In the genomic region with DNA sequence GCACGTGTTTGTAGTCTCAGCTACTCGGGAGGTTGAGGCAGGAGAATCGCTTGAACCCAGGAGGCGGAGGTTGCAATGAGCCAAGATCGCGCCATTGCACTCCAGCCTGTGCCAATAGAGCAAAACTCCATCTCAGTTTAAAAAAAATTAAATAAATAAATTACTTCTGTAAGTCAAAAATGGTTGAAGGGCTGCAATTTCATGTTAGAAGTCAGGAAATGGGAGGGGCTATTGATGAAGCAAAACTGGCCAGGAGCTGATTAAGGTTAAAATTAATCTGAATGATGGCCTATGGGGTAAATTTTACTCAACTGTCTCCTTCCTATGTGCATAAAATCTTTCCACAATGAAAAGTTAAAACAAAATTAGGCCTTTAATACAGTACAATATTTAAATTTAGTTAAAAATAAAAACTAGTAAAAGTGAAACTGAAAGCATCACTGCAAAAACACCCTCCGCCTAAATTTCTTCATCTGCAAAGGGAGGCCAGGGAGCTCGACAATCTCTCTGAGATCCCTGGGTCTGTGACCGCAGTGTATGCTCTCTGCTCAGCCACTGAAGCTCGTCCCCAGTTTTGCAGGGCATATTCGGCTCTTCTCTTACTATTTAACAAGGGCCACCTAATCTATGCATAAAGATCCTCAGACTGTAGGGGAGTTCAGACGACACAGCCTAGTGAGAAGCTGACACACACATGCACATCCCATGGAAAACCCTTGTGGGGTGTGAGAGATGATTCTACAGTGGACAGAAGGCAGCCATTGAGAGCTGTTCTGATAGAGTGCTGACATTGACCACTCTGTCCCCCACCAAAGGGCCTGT, we compare ENCODE assay signal across 8 cellular contexts. TPM values are rescaled to one million over a fixed set of nuclear protein-coding genes. Genes with fewer than 3 reads are reported as not detected.
A peak's percentile ranks its signal among the peaks of the same experiment; 100 is the strongest.
DNase-seq lines count a peak whose midpoint lies in the region; ATAC-seq, FAIRE-seq and TF ChIP-seq lines count a peak whose summit lies in the region.

No MANE protein-coding gene starts in this region.

- peaks cover 70% of the 10 kb centered on the region for H3K4me1 ChIP-seq in CD4-positive, CD25-positive, alpha-beta regulatory T cell (ENCODE audit: control insufficient read depth, insufficient read depth, low read length, poor library complexity, severe bottlenecking)
- peaks cover 45% of the 10 kb centered on the region for H3K4me1 ChIP-seq in MM.1S (ENCODE audit: low read length)
- peaks cover 33% of the 10 kb centered on the region for H3K4me1 ChIP-seq in keratinocyte (ENCODE audit: control insufficient read depth, extremely low read depth, insufficient read depth, low read length)
- peaks cover 8 to 10% of the 10 kb centered on the region in 2 donors for H3K4me1 ChIP-seq in thoracic aorta (ENCODE audit: control insufficient read depth in 1 of 2, low read depth in 2 of 2)

- H2AFZ ChIP-seq in MM.1S (ENCODE audit: low read length) = no peak overlapping the region
- H2AFZ ChIP-seq in keratinocyte (ENCODE audit: control insufficient read depth, low read length) = peak overlapping the region; percentile 35

- H3K36me3 ChIP-seq in CD4-positive, CD25-positive, alpha-beta regulatory T cell (ENCODE audit: control insufficient read depth, insufficient read depth, low read length) = peaks cover 35% of the 10 kb centered on the region
- H3K36me3 ChIP-seq in MM.1S (replicated peaks; ENCODE audit: insufficient read depth, low read length) (peaks cover 24% of the 10 kb centered on the region), keratinocyte (ENCODE audit: control insufficient read depth in 2 of 2, extremely low read depth in 1 of 2, insufficient read depth in 2 of 2, low read length in 2 of 2) (peaks cover 2 to 6% of the 10 kb centered on the region in 2 experiments), thoracic aorta (peaks cover 18% of the 10 kb centered on the region)

- no peaks in the 10 kb centered on the region for H3K9me3 ChIP-seq in CD4-positive, CD25-positive, alpha-beta regulatory T cell (ENCODE audit: control insufficient read depth in 2 of 2, low read length in 2 of 2)
- H3K9me3 ChIP-seq in MM.1S (replicated peaks; ENCODE audit: insufficient read depth, low read length) = no peaks in the 10 kb centered on the region
- H3K9me3 ChIP-seq in keratinocyte (ENCODE audit: control insufficient read depth, low read depth, low read length) = no peaks in the 10 kb centered on the region
- H3K9me3 ChIP-seq in thoracic aorta = no peaks in the 10 kb centered on the region

- peak overlapping the region; percentile 93 for H3K27ac ChIP-seq in CD4-positive, CD25-positive, alpha-beta regulatory T cell (ENCODE audit: insufficient read depth, low read length, poor library complexity, severe bottlenecking)
- peak overlapping the region; percentile 96 for H3K27ac ChIP-seq in MM.1S (ENCODE audit: low read length)
- H3K27ac ChIP-seq in keratinocyte (ENCODE audit: control insufficient read depth, insufficient read depth, low read length) = peak overlapping the region; percentile 87
- H3K27ac ChIP-seq in thoracic aorta = peak overlapping the region; percentile 8 to 54

- H3K79me2 ChIP-seq in MM.1S (ENCODE audit: low read length) (peaks cover 65% of the 10 kb centered on the region), keratinocyte (ENCODE audit: control insufficient read depth, insufficient read depth, low read length) (peaks cover 7% of the 10 kb centered on the region)

- H3K4me3 ChIP-seq in CD4-positive, CD25-positive, alpha-beta regulatory T cell (ENCODE audit: low read depth, low read length) = peak overlapping the region; percentile 87
- H3K4me3 ChIP-seq in MM.1S (ENCODE audit: low read length) (peak overlapping the region; percentile 19; the same call in 1 of the 2 replicates), keratinocyte (ENCODE audit: control insufficient read depth in 2 of 3, extremely low read depth in 1 of 3, insufficient read depth in 2 of 3, low read depth in 1 of 3, low read length in 3 of 3) (peak overlapping the region in 2 of 3 experiments; percentile 68 to 76), thoracic aorta (peak overlapping the region; percentile 62)

- TF ChIP-seq CTCF in MM.1S (IDR thresholded peaks at IDR 0.05; ENCODE audit: low read length) (no peak), keratinocyte (optimal IDR thresholded peaks at IDR 0.05 in 1 of 3, IDR thresholded peaks at IDR 0.05 in 1 of 3, conservative IDR thresholded peaks at IDR 0.05 in 1 of 3; ENCODE audit: extremely low read depth in 1 of 3, insufficient read depth in 2 of 3, low read length in 3 of 3) (no peak), thoracic aorta (IDR thresholded peaks at IDR 0.05) (no peak)

- no peaks in the 10 kb centered on the region for H3K27me3 ChIP-seq in CD4-positive, CD25-positive, alpha-beta regulatory T cell (ENCODE audit: control insufficient read depth, insufficient read depth, low read length)
- H3K27me3 ChIP-seq in MM.1S (replicated peaks; ENCODE audit: insufficient read depth, low read length) (no peaks in the 10 kb centered on the region), keratinocyte (ENCODE audit: control insufficient read depth, extremely low read depth, insufficient read depth, low read length) (no peaks in the 10 kb centered on the region), thoracic aorta (replicated peaks; ENCODE audit: insufficient read depth) (no peaks in the 10 kb centered on the region)

- peak overlapping the region; percentile 83 to 89 (median 85) for H3K4me3 Mint-ChIP-seq in CD4-positive, CD25-positive, alpha-beta regulatory T cell
- H3K4me3 Mint-ChIP-seq in activated T-helper 1 cell treated with anti-CD3 and anti-CD28 coated beads, Interleukin-12 subunit alpha, Interleukin-12 subunit beta, Interleukin-2, Interleukin-4 antibody, amounts not matched to agents 30 ng/mL and 10 ng/mL and 1 ng/mL, durations not matched to agents 14 hours and 24 hours and 36 hours = peak overlapping the region; percentile 78

- H3K36me3 Mint-ChIP-seq in CD4-positive, CD25-positive, alpha-beta regulatory T cell = peaks cover 49% of the 10 kb centered on the region
- peaks cover 52% of the 10 kb centered on the region for H3K36me3 Mint-ChIP-seq in activated T-helper 1 cell treated with anti-CD3 and anti-CD28 coated beads, Interleukin-12 subunit alpha, Interleukin-12 subunit beta, Interleukin-2, Interleukin-4 antibody, amounts not matched to agents 30 ng/mL and 10 ng/mL and 1 ng/mL, durations not matched to agents 14 hours and 24 hours and 36 hours (ENCODE audit: low read depth)

- H3K4me1 Mint-ChIP-seq in CD4-positive, CD25-positive, alpha-beta regulatory T cell = peaks cover 53 to 92% (median 61%) of the 10 kb centered on the region in 4 donors
- H3K4me1 Mint-ChIP-seq in activated T-helper 1 cell treated with anti-CD3 and anti-CD28 coated beads, Interleukin-12 subunit alpha, Interleukin-12 subunit beta, Interleukin-2, Interleukin-4 antibody, amounts not matched to agents 30 ng/mL and 10 ng/mL and 1 ng/mL, durations not matched to agents 14 hours and 24 hours and 36 hours (ENCODE audit: low read depth) = peaks cover 89% of the 10 kb centered on the region

- peak overlapping the region; percentile 96 to 97 (median 97) for H3K27ac Mint-ChIP-seq in CD4-positive, CD25-positive, alpha-beta regulatory T cell
- peak overlapping the region; percentile 95 for H3K27ac Mint-ChIP-seq in activated T-helper 1 cell treated with anti-CD3 and anti-CD28 coated beads, Interleukin-12 subunit alpha, Interleukin-12 subunit beta, Interleukin-2, Interleukin-4 antibody, amounts not matched to agents 30 ng/mL and 10 ng/mL and 1 ng/mL, durations not matched to agents 14 hours and 24 hours and 36 hours

- no peaks in the 10 kb centered on the region for H3K27me3 Mint-ChIP-seq in CD4-positive, CD25-positive, alpha-beta regulatory T cell
- no peaks in the 10 kb centered on the region for H3K27me3 Mint-ChIP-seq in activated T-helper 1 cell treated with anti-CD3 and anti-CD28 coated beads, Interleukin-12 subunit alpha, Interleukin-12 subunit beta, Interleukin-2, Interleukin-4 antibody, amounts not matched to agents 30 ng/mL and 10 ng/mL and 1 ng/mL, durations not matched to agents 14 hours and 24 hours and 36 hours (ENCODE audit: insufficient read depth)

- no peaks in the 10 kb centered on the region for H4K20me1 ChIP-seq in MM.1S (ENCODE audit: insufficient read depth, low read length)
- H4K20me1 ChIP-seq in keratinocyte (ENCODE audit: control insufficient read depth, extremely low read depth, insufficient read depth, low read length) = no peaks in the 10 kb centered on the region

- no peaks in the 10 kb centered on the region for H3K9me3 Mint-ChIP-seq in CD4-positive, CD25-positive, alpha-beta regulatory T cell
- H3K9me3 Mint-ChIP-seq in activated T-helper 1 cell treated with anti-CD3 and anti-CD28 coated beads, Interleukin-12 subunit alpha, Interleukin-12 subunit beta, Interleukin-2, Interleukin-4 antibody, amounts not matched to agents 30 ng/mL and 10 ng/mL and 1 ng/mL, durations not matched to agents 14 hours and 24 hours and 36 hours = no peaks in the 10 kb centered on the region

- intact Hi-C loops in activated T-helper 1 cell treated with anti-CD3 and anti-CD28 coated beads, Interleukin-12 subunit alpha, Interleukin-12 subunit beta, Interleukin-2, Interleukin-4 antibody, amounts not matched to agents 30 ng/mL and 10 ng/mL and 1 ng/mL, durations not matched to agents 14 hours and 24 hours and 36 hours (cut with micrococcal nuclease) = loop anchor here (1.0 kb wide), 5 partner anchors 57 to 158 kb away; a partner anchor contains a TSS

- peak overlapping the region; percentile 52 for H3K9ac ChIP-seq in MM.1S (ENCODE audit: low read length)
- peak overlapping the region; percentile 72 for H3K9ac ChIP-seq in keratinocyte (ENCODE audit: control insufficient read depth, extremely low read depth, insufficient read depth, low read length)

- FAIRE-seq in keratinocyte (lab: Jason Lieb, UNC) = no peak

- no peaks in the 10 kb centered on the region for H3K9me1 ChIP-seq in keratinocyte (ENCODE audit: control insufficient read depth, extremely low read depth, insufficient read depth, low read length)

- dilution Hi-C loops in keratinocyte (cut with MboI; ENCODE audit: extremely low pct_ligation_motif_present, low sequenced_read_pairs) = no loop called here

- peak; percentile 33 to 43 for ATAC-seq in CD4-positive, CD25-positive, alpha-beta regulatory T cell (ENCODE audit: low read depth in 2 of 2)
- ATAC-seq in GM21528 (IDR thresholded peaks at IDR 0.05; ENCODE audit: low FRiP score, unreplicated experiment) (peak; percentile 40), thoracic aorta (ENCODE audit: insufficient number of reproducible peaks, low FRiP score, low read depth) (no peak)

- peak; percentile 24 to 87 (median 62) for DNase-seq in CD4-positive, CD25-positive, alpha-beta regulatory T cell
- DNase-seq in MM.1S = peak; percentile 87
- peak; percentile 63 for DNase-seq in activated T-helper 1 cell treated with anti-CD3 and anti-CD28 coated beads, Interleukin-12 subunit alpha, Interleukin-12 subunit beta, Interleukin-2, Interleukin-4 antibody, amounts not matched to agents 30 ng/mL and 10 ng/mL and 1 ng/mL, durations not matched to agents 14 hours and 24 hours and 36 hours (ENCODE audit: low spot score)
- no peak for DNase-seq in keratinocyte (ENCODE audit: low read depth, low spot score)
- no peak for DNase-seq in thoracic aorta (ENCODE audit: low spot score)
- DNase-seq in hypothalamus (lab: John Stamatoyannopoulos, UW) = no peak
- no peak for DNase-seq in LoVo (ENCODE audit: low spot score)

- H3K9me2 ChIP-seq in MM.1S (replicated peaks; ENCODE audit: insufficient read depth, low read length) = no peaks in the 10 kb centered on the region

- H3F3A ChIP-seq in MM.1S (ENCODE audit: insufficient read depth, low read length) = peaks cover 56% of the 10 kb centered on the region

- H3K4me2 ChIP-seq in MM.1S (ENCODE audit: low read depth, low read length) (peak overlapping the region; percentile 62), keratinocyte (ENCODE audit: control insufficient read depth, extremely low read depth, insufficient read depth, low read depth, low read length) (peak overlapping the region; percentile 93)

RNA-seq across cellular contexts. Expression of a gene that starts 57.2 kb away (rescaled TPM):
- total RNA-seq in CD4-positive, CD25-positive, alpha-beta regulatory T cell = 63.4 TPM
- 100 to 1,000 TPM in 2 of 4 donors, 10 to 100 TPM in 2; 96.8 to 112 (median 102) TPM for polyA plus RNA-seq in CD4-positive, CD25-positive, alpha-beta regulatory T cell
- 64.2 and 75.8 TPM in 2 replicates for total RNA-seq in activated T-helper 1 cell treated with anti-CD3 and anti-CD28 coated beads, Interleukin-12 subunit alpha, Interleukin-12 subunit beta, Interleukin-2, Interleukin-4 antibody, amounts not matched to agents 30 ng/mL and 10 ng/mL and 1 ng/mL, durations not matched to agents 14 hours and 24 hours and 36 hours
- 16.4 to 23.8 TPM (median 22.9 TPM) in 3 replicates for polyA plus RNA-seq in keratinocyte
- polyA plus RNA-seq in keratinocyte (2011; ENCODE audit: low read depth) = 10.0 TPM
- 16.2 and 20.0 TPM in 2 replicates for polyA plus RNA-seq in keratinocyte (2011; cell fraction: cytosol; rRNA removed)
- 23.0 and 30.2 TPM in 2 replicates for polyA plus RNA-seq in keratinocyte (2011; cell fraction: nucleus; rRNA removed)
- 15.5 and 17.2 TPM in 2 replicates for polyA plus RNA-seq in keratinocyte (2012; ENCODE audit: low replicate concordance)
- 21.3 to 26.9 TPM (median 25.7 TPM) in 3 replicates for polyA minus RNA-seq in keratinocyte
- polyA minus RNA-seq in keratinocyte (2011; cell fraction: cytosol; rRNA and poly(A)+ RNA removed) = 16.5 TPM
- 13.1 and 17.1 TPM in 2 replicates for polyA minus RNA-seq in keratinocyte (2011; cell fraction: nucleus; rRNA and poly(A)+ RNA removed)
- total RNA-seq in thoracic aorta = 10 to 100 TPM; 35.3 to 68.0 TPM

Comparison
In these comparisons a context has a peak if more than half of its experiments do, and no peak if none do; other contexts are left out.
1. DNase-seq: peak in CD4-positive, CD25-positive, alpha-beta regulatory T cell (3 of 3), MM.1S (single experiment) and activated T-helper 1 cell treated with anti-CD3 and anti-CD28 coated beads, Interleukin-12 subunit alpha, Interleukin-12 subunit beta, Interleukin-2, Interleukin-4 antibody, amounts not matched to agents 30 ng/mL and 10 ng/mL and 1 ng/mL, durations not matched to agents 14 hours and 24 hours and 36 hours (single experiment); none in keratinocyte (single experiment), thoracic aorta (single experiment), hypothalamus (0 of 51) and LoVo (single experiment).
2. H3K27ac ChIP-seq: peak in every context shown above with its lines; median percentile 96 in MM.1S; 93 in CD4-positive, CD25-positive, alpha-beta regulatory T cell; 87 in keratinocyte; 31 in thoracic aorta.
3. H3K4me3 ChIP-seq: peak in every context shown above with its lines; median percentile 87 in CD4-positive, CD25-positive, alpha-beta regulatory T cell; 72 in keratinocyte; 62 in thoracic aorta; 19 in MM.1S.